25 cellular contexts compared by ENCODE assay signal in the genomic region with DNA sequence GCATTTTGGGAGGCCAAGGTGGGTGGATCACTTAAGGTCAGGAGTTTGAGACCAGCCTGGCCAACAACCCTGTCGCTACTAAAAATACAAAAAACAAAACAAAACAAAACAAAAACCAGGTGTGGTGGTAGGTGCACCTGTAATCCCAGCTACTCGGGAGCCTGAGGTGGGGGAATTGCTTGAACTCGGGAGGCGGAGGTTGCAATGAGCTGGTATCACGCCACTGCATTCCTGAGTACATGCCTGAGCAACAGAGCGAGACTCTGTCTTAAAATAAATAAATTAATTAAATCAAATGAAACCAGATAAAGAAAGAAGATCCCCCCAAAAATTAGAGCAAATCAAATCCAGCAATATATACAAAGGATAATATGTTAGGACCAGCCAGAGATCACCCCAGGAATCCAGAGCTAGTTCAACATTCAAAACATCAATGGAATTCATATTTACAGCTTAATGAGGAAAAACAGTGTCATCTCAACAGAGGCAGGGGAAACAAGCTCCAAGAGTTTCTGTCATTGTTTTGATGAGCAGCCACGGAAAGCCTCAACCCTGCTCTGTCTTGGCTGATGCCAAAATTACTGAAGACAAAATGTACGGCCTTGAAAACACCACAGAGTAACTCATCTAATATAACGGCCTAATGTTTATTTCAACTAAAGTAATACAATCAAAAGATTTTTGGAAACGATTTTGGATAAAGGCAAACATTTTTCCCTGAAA. TPM values are rescaled to one million over a fixed set of nuclear protein-coding genes. Genes with fewer than 3 reads are reported as not detected.
DNase-seq lines count a peak whose midpoint lies in the region; ATAC-seq, FAIRE-seq and TF ChIP-seq lines count a peak whose summit lies in the region.
"Had no signal": no experiment of that assay in that cellular context is flagged by ENCODE, and none has a peak within 500 bp of the region (broad histone marks: within the 10 kb centered on the region; RNA-seq: fewer than 3 reads in every experiment).

No MANE protein-coding gene starts in this region.

- H3K27me3 ChIP-seq in cardiac muscle cell: no peaks in the 10 kb centered on the region
- H3K27me3 ChIP-seq: BE2C, right atrium auricular region, stomach had no signal

- H3K4me1 ChIP-seq in cardiac muscle cell (ENCODE audit: low read depth) (peaks cover 35% of the 10 kb centered on the region), kidney (ENCODE audit: control insufficient read depth in 1 of 2, insufficient read depth in 1 of 2, low read depth in 1 of 2, low read length in 2 of 2) (peaks cover 13 to 23% of the 10 kb centered on the region in 2 donors)
- H3K4me1 ChIP-seq: BE2C had no signal

- intact Hi-C loops in Right ventricle myocardium inferior (cut with DNase I) (no loop called here), kidney (cut with DNase I) (no loop called here)

- no peak for ATAC-seq in Right ventricle myocardium inferior
- no peak for ATAC-seq in GM21528 (IDR thresholded peaks at IDR 0.05; ENCODE audit: low FRiP score, unreplicated experiment)
- ATAC-seq in HG02798 (IDR thresholded peaks at IDR 0.05; ENCODE audit: poor library complexity, unreplicated experiment): no peak
- ATAC-seq: activated CD8-positive, alpha-beta T cell treated with anti-CD3 and anti-CD28 coated beads, Interleukin-2, amount 10 ng/mL, durations not matched to agents 7 days and 5 days had no signal

- TF ChIP-seq CTCF in cardiac muscle cell (IDR thresholded peaks at IDR 0.05; ENCODE audit: low read depth, low read length): no peak
- no peak for TF ChIP-seq CTCF in kidney (IDR thresholded peaks at IDR 0.05; ENCODE audit: borderline replicate concordance, extremely low read depth, insufficient read depth)

- no peaks in the 10 kb centered on the region for H3K36me3 ChIP-seq in cardiac muscle cell
- H3K36me3 ChIP-seq in kidney (ENCODE audit: control insufficient read depth in 1 of 2, insufficient read depth in 2 of 2, low read length in 2 of 2): no peaks in the 10 kb centered on the region
- H3K36me3 ChIP-seq: BE2C, right atrium auricular region, stomach had no signal

- no peak overlapping the region for H3K4me3 ChIP-seq in cardiac muscle cell
- H3K4me3 ChIP-seq in kidney (ENCODE audit: low read length in 2 of 2): no peak overlapping the region
- H3K4me3 ChIP-seq: right atrium auricular region, stomach had no signal

- FAIRE-seq in kidney (lab: Jason Lieb, UNC): no peak
- FAIRE-seq: frontal cortex, islet of Langerhans had no signal

- H3K27ac ChIP-seq in cardiac muscle cell (peak overlapping the region; percentile 93), kidney (ENCODE audit: low read depth in 2 of 2, low read length in 2 of 2) (peak overlapping the region; percentile 57 to 69), caudate nucleus (ENCODE audit: low read depth, low read length) (no peak overlapping the region)
- H3K27ac ChIP-seq: 22Rv1, epithelial cell of prostate, HL-60, right atrium auricular region had no signal

- peak overlapping the region in 1 of 2 donors; percentile 19 for H3K9ac ChIP-seq in kidney (ENCODE audit: low read length in 2 of 2)

- DNase-seq in cardiac muscle cell (ENCODE audit: low read depth in 1 of 2, low spot score in 1 of 2) (no peak), Right ventricle myocardium inferior (ENCODE audit: missing footprints) (no peak), kidney (no peak), renal cortical epithelial cell (ENCODE audit: low read depth) (peak; percentile 55), caudate nucleus (lab: John Stamatoyannopoulos, UW) (no peak), activated gamma-delta T cell treated with Interleukin-2 at 50 U/mL for 16 hours (no peak)
- DNase-seq: activated CD4-positive, alpha-beta T cell treated with anti-CD3 and anti-CD28 coated beads for 1 hour; activated CD8-positive, alpha-beta T cell treated with anti-CD3 and anti-CD28 coated beads, Interleukin-2, amount 10 ng/mL, durations not matched to agents 7 days and 5 days; amniotic stem cell; BE2C; GOT3; hypothalamus; NCI-H2081; occipital lobe; SHP77; stimulated activated CD4-positive, alpha-beta T cell treated with anti-CD3 and anti-CD28 coated beads, Interleukin-12 subunit alpha, Interleukin-12 subunit beta, amount 100 ng/mL, for 4 hours; stomach had no signal

- H3K9me3 ChIP-seq in cardiac muscle cell (ENCODE audit: low read depth): no peaks in the 10 kb centered on the region
- H3K9me3 ChIP-seq in kidney (ENCODE audit: control insufficient read depth in 1 of 2, low read length in 2 of 2): no peaks in the 10 kb centered on the region
- H3K9me3 ChIP-seq: BE2C, right atrium auricular region, stomach had no signal

RNA-seq across cellular contexts. Expression of gene PEMT, which starts 3.7 kb away (rescaled TPM):
- total RNA-seq in cardiac muscle cell (126 and 196 TPM in 2 replicates), Right ventricle myocardium inferior (18.2 TPM), kidney (36.8 TPM), renal cortical epithelial cell (36.0 and 36.6 TPM in 2 replicates)
- polyA plus RNA-seq in cardiac muscle cell (135 and 141 TPM in 2 replicates), kidney (ENCODE audit: insufficient read depth, low read depth, low replicate concordance) (52.1 TPM)
